ENCODE assay signal across 10 cellular contexts in genomic region chr20:36941403-36941835, GRCh38. TPM values are rescaled to one million over a fixed set of nuclear protein-coding genes. Genes with fewer than 3 reads are reported as not detected.
A peak's percentile ranks its signal among the peaks of the same experiment; 100 is the strongest.
DNase-seq lines count a peak whose midpoint lies in the region; ATAC-seq and TF ChIP-seq lines count a peak whose summit lies in the region.
"Had no signal": no experiment of that assay in that cellular context is flagged by ENCODE, and none has a peak within 500 bp of the region (broad histone marks: within the 10 kb centered on the region; RNA-seq: fewer than 3 reads in every experiment).

No MANE protein-coding gene starts in this region.

- H3K9me3 Mint-ChIP-seq in activated CD8-positive, alpha-beta memory T cell treated with anti-CD3 and anti-CD28 coated beads, Interleukin-2, amount 10 ng/mL, durations not matched to agents 7 days and 5 days (ENCODE audit: low read depth), result no peaks in the 10 kb centered on the region
- no peaks in the 10 kb centered on the region for H3K9me3 Mint-ChIP-seq in stimulated activated naive CD8-positive, alpha-beta T cell treated with anti-CD3 and anti-CD28 coated beads, Interleukin-15, amount 100 ng/mL, for 72 hours

- no peak for ATAC-seq in activated CD8-positive, alpha-beta memory T cell treated with anti-CD3 and anti-CD28 coated beads, Interleukin-2, amount 10 ng/mL, durations not matched to agents 7 days and 5 days
- ATAC-seq in gastroesophageal sphincter, result no peak
- ATAC-seq in stimulated activated naive CD8-positive, alpha-beta T cell treated with anti-CD3 and anti-CD28 coated beads, Interleukin-15, amount 100 ng/mL, for 72 hours, result peak; percentile 64

- peaks cover 14 to 100% (median 58%) of the 10 kb centered on the region in 3 donors for H3K4me1 ChIP-seq in gastroesophageal sphincter

- no peaks in the 10 kb centered on the region for H3K27me3 ChIP-seq in gastroesophageal sphincter

- H3K27ac ChIP-seq in gastroesophageal sphincter, result peak overlapping the region; percentile 95 to 99 (median 96)

- no peaks in the 10 kb centered on the region for H3K27me3 Mint-ChIP-seq in activated CD8-positive, alpha-beta memory T cell treated with anti-CD3 and anti-CD28 coated beads, Interleukin-2, amount 10 ng/mL, durations not matched to agents 7 days and 5 days
- no peaks in the 10 kb centered on the region for H3K27me3 Mint-ChIP-seq in stimulated activated naive CD8-positive, alpha-beta T cell treated with anti-CD3 and anti-CD28 coated beads, Interleukin-15, amount 100 ng/mL, for 72 hours

- WGBS in gastroesophageal sphincter (ENCODE audit: low coverage in 1 of 2), 2 donors, result 0 to 6% methylated on average over 1 of the region's 1 CpG

- peaks cover 72% of the 10 kb centered on the region for H3K36me3 Mint-ChIP-seq in activated CD8-positive, alpha-beta memory T cell treated with anti-CD3 and anti-CD28 coated beads, Interleukin-2, amount 10 ng/mL, durations not matched to agents 7 days and 5 days

- H3K36me3 ChIP-seq in gastroesophageal sphincter, result peaks cover 6 to 67% of the 10 kb centered on the region in 2 donors

- H3K9me3 ChIP-seq in gastroesophageal sphincter, result no peaks in the 10 kb centered on the region

- peak; percentile 48 for DNase-seq in NOMO-1 treated with DMSO at 0.1 percent for 48 hours (lab: John Stamatoyannopoulos, UW; ENCODE audit: unreplicated experiment)
- DNase-seq in NOMO-1 treated with dmso at 0.1 percent for 144 hours (lab: John Stamatoyannopoulos, UW; ENCODE audit: unreplicated experiment), result no peak
- no peak for DNase-seq in activated CD8-positive, alpha-beta memory T cell treated with anti-CD3 and anti-CD28 coated beads, Interleukin-2, amount 10 ng/mL, durations not matched to agents 7 days and 5 days
- DNase-seq in stimulated activated naive CD8-positive, alpha-beta T cell treated with anti-CD3 and anti-CD28 coated beads, Interleukin-15, amount 100 ng/mL, for 72 hours, result no peak
- no peak for DNase-seq in NCI-H187 (lab: John Stamatoyannopoulos, UW)
- no peak for DNase-seq in T-helper 9 cell
- DNase-seq in effector CD8-positive, alpha-beta T cell (lab: John Stamatoyannopoulos, UW), result no peak
- DNase-seq: 8988T, NCI-H524 treated with DMSO at 0.1 percent for 48 hours had no signal

- peaks cover 58% of the 10 kb centered on the region for H3K4me1 Mint-ChIP-seq in activated CD8-positive, alpha-beta memory T cell treated with anti-CD3 and anti-CD28 coated beads, Interleukin-2, amount 10 ng/mL, durations not matched to agents 7 days and 5 days
- peaks cover 78% of the 10 kb centered on the region for H3K4me1 Mint-ChIP-seq in stimulated activated naive CD8-positive, alpha-beta T cell treated with anti-CD3 and anti-CD28 coated beads, Interleukin-15, amount 100 ng/mL, for 72 hours

- H3K4me3 ChIP-seq in gastroesophageal sphincter, result no peak overlapping the region

- CTCF ChIA-PET in activated CD8-positive, alpha-beta memory T cell treated with anti-CD3 and anti-CD28 coated beads, Interleukin-2, amount 10 ng/mL, durations not matched to agents 7 days and 5 days (lab: Charles Lee), result no interaction called here

- peak overlapping the region; percentile 41 for H3K27ac Mint-ChIP-seq in activated CD8-positive, alpha-beta memory T cell treated with anti-CD3 and anti-CD28 coated beads, Interleukin-2, amount 10 ng/mL, durations not matched to agents 7 days and 5 days
- H3K27ac Mint-ChIP-seq in stimulated activated naive CD8-positive, alpha-beta T cell treated with anti-CD3 and anti-CD28 coated beads, Interleukin-15, amount 100 ng/mL, for 72 hours, result peak overlapping the region in 1 of 2 donors; percentile 72

- H3K4me3 Mint-ChIP-seq in activated CD8-positive, alpha-beta memory T cell treated with anti-CD3 and anti-CD28 coated beads, Interleukin-2, amount 10 ng/mL, durations not matched to agents 7 days and 5 days, result no peak overlapping the region
- H3K4me3 Mint-ChIP-seq in stimulated activated naive CD8-positive, alpha-beta T cell treated with anti-CD3 and anti-CD28 coated beads, Interleukin-15, amount 100 ng/mL, for 72 hours, result peak overlapping the region; percentile 1 to 26

- no peak for TF ChIP-seq POLR2A in gastroesophageal sphincter (IDR thresholded peaks at IDR 0.05)

- no peak for TF ChIP-seq EP300 in gastroesophageal sphincter (IDR thresholded peaks at IDR 0.05)

- TF ChIP-seq CTCF in gastroesophageal sphincter (IDR thresholded peaks at IDR 0.05), result no peak

RNA-seq across cellular contexts. Expression of gene SAMHD1, which starts 10.1 kb away (rescaled TPM):
- total RNA-seq in activated CD8-positive, alpha-beta memory T cell treated with anti-CD3 and anti-CD28 coated beads, Interleukin-2, amount 10 ng/mL, durations not matched to agents 7 days and 5 days, result 100 to 1,000 TPM; 167 to 213 TPM
- total RNA-seq in gastroesophageal sphincter, result 100 to 1,000 TPM; 348 to 854 (median 449) TPM
